ENCODE assay signal across 26 cellular contexts in the genomic region with DNA sequence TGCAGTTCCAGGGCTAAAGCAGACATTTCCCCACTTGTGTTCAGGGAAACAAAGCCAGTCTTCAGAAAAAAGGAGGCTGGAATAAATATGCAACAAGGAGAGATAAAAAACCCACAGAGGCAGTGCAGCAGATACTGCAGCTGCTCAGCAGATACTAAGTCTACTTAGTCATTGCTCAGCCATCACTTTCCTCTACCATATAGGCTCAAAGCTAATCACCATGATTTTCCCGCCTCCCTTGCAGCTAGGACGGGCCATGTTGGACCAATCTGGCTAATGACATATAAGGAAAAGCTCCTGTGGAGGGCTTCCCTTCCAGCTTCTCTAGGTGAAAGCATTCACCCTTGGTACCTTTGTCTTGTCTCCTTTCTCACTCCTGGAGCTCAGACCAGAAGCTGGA. TPM values are rescaled to one million over a fixed set of nuclear protein-coding genes. Genes with fewer than 3 reads are reported as not detected.
"Had no signal": no experiment of that assay in that cellular context is flagged by ENCODE, and none has a peak within 500 bp of the region (broad histone marks: within the 10 kb centered on the region; RNA-seq: fewer than 3 reads in every experiment).

No MANE protein-coding gene starts in this region.

- H3K27ac ChIP-seq: ascending aorta, cardiac muscle cell, PC-9, SJSA1 had no signal

- H3K4me2 ChIP-seq: PC-9 had no signal

- H3K4me3 ChIP-seq: ascending aorta, cardiac muscle cell, PC-9, SJSA1 had no signal

- H3K9me3 ChIP-seq: SJSA1 had no signal

- H3K27me3 ChIP-seq: ascending aorta, cardiac muscle cell, SJSA1 had no signal

- H3K4me1 ChIP-seq: SJSA1 had no signal

- H2AFZ ChIP-seq: PC-9 had no signal

- H3K36me3 ChIP-seq: ascending aorta, cardiac muscle cell had no signal

- ATAC-seq: activated CD8-positive, alpha-beta T cell treated with anti-CD3 and anti-CD28 coated beads, Interleukin-2, amount 10 ng/mL, durations not matched to agents 7 days and 5 days; Right ventricle myocardium inferior; SK-N-SH treated with all-trans-retinoic acid at 6 μM for 48 hours; WTC11 had no signal

- DNase-seq: activated CD4-positive, alpha-beta T cell treated with anti-CD3 and anti-CD28 coated beads for 48 hours; activated CD4-positive, alpha-beta T cell treated with anti-CD3 and anti-CD28 coated beads, Interleukin-2, amount 50 U/mL, for 4 hours; activated CD4-positive, CD25-positive, alpha-beta regulatory T cell treated with anti-CD3 and anti-CD28 coated beads, Interleukin-2, amount 50 U/mL, for 72 hours; activated CD8-positive, alpha-beta memory T cell treated with anti-CD3 and anti-CD28 coated beads, Interleukin-2, amount 50 U/mL, for 48 hours; activated CD8-positive, alpha-beta T cell treated with anti-CD3 and anti-CD28 coated beads, Interleukin-2, amount 10 ng/mL, durations not matched to agents 7 days and 5 days; activated effector memory CD4-positive, alpha-beta T cell treated with Interleukin-2 at 50 U/mL for 16 hours; activated naive CD4-positive, alpha-beta T cell; activated T-cell treated with anti-CD3 and anti-CD28 coated beads, Interleukin-2, amount 50 U/mL, for 1 hour; amniotic stem cell; cerebellar nuclear complex; Kasumi-1; KBM-7; NCI-H1048; NCI-H146; NCI-H187 treated with DMSO at 0.1 percent for 48 hours; NCI-H2081 treated with DMSO at 0.1 percent for 48 hours; NCI-H446 treated with DMSO at 0.1 percent for 48 hours; NCI-H524 treated with DMSO at 0.1 percent for 48 hours; PC-9; T-helper 9 cell had no signal

RNA-seq across cellular contexts. Expression of gene CTRC, which starts 38.5 kb away (rescaled TPM):
- total RNA-seq: activated CD8-positive, alpha-beta T cell treated with anti-CD3 and anti-CD28 coated beads, Interleukin-2, amount 10 ng/mL, durations not matched to agents 7 days and 5 days; ascending aorta; cardiac muscle cell; PC-9; Right ventricle myocardium inferior; SJSA1 had no signal

RNA-seq across cellular contexts. Expression of gene CELA2A, which starts 56.8 kb away (rescaled TPM):
- total RNA-seq: activated CD8-positive, alpha-beta T cell treated with anti-CD3 and anti-CD28 coated beads, Interleukin-2, amount 10 ng/mL, durations not matched to agents 7 days and 5 days; ascending aorta; cardiac muscle cell; PC-9; Right ventricle myocardium inferior; SJSA1 had no signal
